In genomic region chr7:55086413-55087201, GRCh38 we compare ENCODE assay signal across 8 cellular contexts.
DNase-seq lines count a peak whose midpoint lies in the region; ATAC-seq and TF ChIP-seq lines count a peak whose summit lies in the region.

No MANE protein-coding gene starts in this region.

- in situ Hi-C loops in SK-MEL-5 (cut with HindIII; ENCODE audit: low pct_unique_long_range_greater_than_20kb, low sequenced_read_pairs): no loop called here

- H3K79me2 ChIP-seq in fibroblast of lung (ENCODE audit: control insufficient read depth, insufficient read depth, low read length): peaks cover 78% of the 10 kb centered on the region
- no peaks in the 10 kb centered on the region for H3K79me2 ChIP-seq in neural progenitor cell (ENCODE audit: low read depth)

- H3K9me3 Mint-ChIP-seq in neural progenitor cell: no peaks in the 10 kb centered on the region

- TF ChIP-seq EP300 in sigmoid colon (IDR thresholded peaks at IDR 0.05): no peak

- H2AFZ ChIP-seq in fibroblast of lung (ENCODE audit: low read length) (no peak overlapping the region), neural progenitor cell (replicated peaks) (no peak overlapping the region)

- TF ChIP-seq CTCF in fibroblast of lung (conservative IDR thresholded peaks at IDR 0.05 in 1 of 2, IDR thresholded peaks at IDR 0.05 in 1 of 2; ENCODE audit: low read depth in 1 of 2, low read length in 2 of 2) (peak in 1 of 2 donors; percentile 1), sigmoid colon (IDR thresholded peaks at IDR 0.05) (no peak), neural progenitor cell (IDR thresholded peaks at IDR 0.05) (no peak)

- H3K9me3 ChIP-seq in fibroblast of lung (ENCODE audit: control insufficient read depth, insufficient read depth, low read depth, low read length) (no peaks in the 10 kb centered on the region), sigmoid colon (no peaks in the 10 kb centered on the region), neural progenitor cell (ENCODE audit: low read depth) (no peaks in the 10 kb centered on the region)

- peak; percentile 80 for DNase-seq in AG08396 (ENCODE audit: low spot score)
- peak; percentile 45 for DNase-seq in SK-MEL-5 (ENCODE audit: low read depth, low spot score)
- DNase-seq in fibroblast of lung (ENCODE audit: low read depth in 2 of 2): peak; percentile 88 to 91
- DNase-seq in sigmoid colon: no peak
- DNase-seq in cerebellar cortex (ENCODE audit: low spot score): no peak
- no peak for DNase-seq in neural progenitor cell (ENCODE audit: low spot score)

- peaks cover 46% of the 10 kb centered on the region for H3K4me1 Mint-ChIP-seq in neural progenitor cell

- H3K27me3 Mint-ChIP-seq in neural progenitor cell (ENCODE audit: insufficient read depth, low read depth): no peaks in the 10 kb centered on the region

- H3K27me3 ChIP-seq in fibroblast of lung (ENCODE audit: control insufficient read depth, insufficient read depth, low read length) (no peaks in the 10 kb centered on the region), sigmoid colon (no peaks in the 10 kb centered on the region), neural progenitor cell (no peaks in the 10 kb centered on the region)

- H3K4me3 ChIP-seq in fibroblast of lung (replicated peaks in 1 of 4; ENCODE audit: control extremely low read depth in 1 of 4, insufficient read depth in 1 of 4, low read depth in 3 of 4, low read length in 4 of 4) (peak overlapping the region; percentile 17 to 50 (median 42)), sigmoid colon (peak overlapping the region in 3 of 4 donors; percentile 17 to 32 (median 28)), neural progenitor cell (no peak overlapping the region)

- H3K36me3 ChIP-seq in fibroblast of lung (ENCODE audit: control insufficient read depth, insufficient read depth, low read length) (no peaks in the 10 kb centered on the region), sigmoid colon (no peaks in the 10 kb centered on the region), neural progenitor cell (no peaks in the 10 kb centered on the region)

- 28 to 71% methylated on average over 18 of the region's 18 CpGs for WGBS in sigmoid colon, 2 donors

- H4K20me1 ChIP-seq in fibroblast of lung (ENCODE audit: control insufficient read depth, extremely low read depth, insufficient read depth, low read length): no peaks in the 10 kb centered on the region
- H4K20me1 ChIP-seq in neural progenitor cell (ENCODE audit: low read depth): no peaks in the 10 kb centered on the region

- H3K4me1 ChIP-seq in fibroblast of lung (ENCODE audit: control insufficient read depth, extremely low read depth, insufficient read depth, low read length) (peaks cover 30% of the 10 kb centered on the region), sigmoid colon (peaks cover 0 to 60% (median 38%) of the 10 kb centered on the region in 4 donors), neural progenitor cell (peaks cover 5% of the 10 kb centered on the region)

- no peak overlapping the region for H3K4me3 Mint-ChIP-seq in neural progenitor cell

- H3K36me3 Mint-ChIP-seq in neural progenitor cell: no peaks in the 10 kb centered on the region

- H3K9ac ChIP-seq in fibroblast of lung (ENCODE audit: insufficient read depth, low read length) (peak overlapping the region; percentile 88), neural progenitor cell (no peak overlapping the region)

- intact Hi-C loops in sigmoid colon (cut with DNase I): no loop called here

- no peaks in the 10 kb centered on the region for H3F3A ChIP-seq in neural progenitor cell (ENCODE audit: low read depth)

- H3K27ac ChIP-seq in fibroblast of lung (ENCODE audit: insufficient read depth, low read length) (peak overlapping the region; percentile 97), sigmoid colon (peak overlapping the region; percentile 72 to 84 (median 82)), neural progenitor cell (no peak overlapping the region)

- ATAC-seq in GM18519 (IDR thresholded peaks at IDR 0.05; ENCODE audit: low FRiP score, unreplicated experiment): peak; percentile 39
- ATAC-seq in HG02973 (IDR thresholded peaks at IDR 0.05; ENCODE audit: unreplicated experiment): peak; percentile 65

- no peak overlapping the region for H3K27ac Mint-ChIP-seq in neural progenitor cell

- no peak for TF ChIP-seq POLR2A in sigmoid colon (IDR thresholded peaks at IDR 0.05)

- H3K4me2 ChIP-seq in fibroblast of lung (ENCODE audit: extremely low read depth, insufficient read depth, low read length): peak overlapping the region; percentile 95
- no peak overlapping the region for H3K4me2 ChIP-seq in neural progenitor cell

Comparison
In these comparisons a context has a peak if more than half of its experiments do, and no peak if none do; other contexts are left out.
1. DNase-seq: peak in AG08396 (single experiment), SK-MEL-5 (single experiment) and fibroblast of lung (2 of 2); none in sigmoid colon (single experiment), cerebellar cortex (single experiment) and neural progenitor cell (single experiment).